In genomic region chr18:3067213-3068118, GRCh38 we compare ENCODE assay signal across 1 cellular context.
TF ChIP-seq lines count a peak whose summit lies in the region.

No MANE protein-coding gene starts in this region.

TF ChIP-seq in K562, 482 proteins besides CTCF, POLR2A, EP300 and RAD21 (continued from another document):
- 0 out of 2 replicates have a peak, but pooled peaks have one; percentile 4 for TF ChIP-seq MGA (IDR thresholded peaks at IDR 0.05)
- TF ChIP-seq MTA1 (IDR thresholded peaks at IDR 0.05; ENCODE audit: borderline replicate concordance): no peak
